Comparison of ENCODE assay signal across 9 cellular contexts in the genomic region with DNA sequence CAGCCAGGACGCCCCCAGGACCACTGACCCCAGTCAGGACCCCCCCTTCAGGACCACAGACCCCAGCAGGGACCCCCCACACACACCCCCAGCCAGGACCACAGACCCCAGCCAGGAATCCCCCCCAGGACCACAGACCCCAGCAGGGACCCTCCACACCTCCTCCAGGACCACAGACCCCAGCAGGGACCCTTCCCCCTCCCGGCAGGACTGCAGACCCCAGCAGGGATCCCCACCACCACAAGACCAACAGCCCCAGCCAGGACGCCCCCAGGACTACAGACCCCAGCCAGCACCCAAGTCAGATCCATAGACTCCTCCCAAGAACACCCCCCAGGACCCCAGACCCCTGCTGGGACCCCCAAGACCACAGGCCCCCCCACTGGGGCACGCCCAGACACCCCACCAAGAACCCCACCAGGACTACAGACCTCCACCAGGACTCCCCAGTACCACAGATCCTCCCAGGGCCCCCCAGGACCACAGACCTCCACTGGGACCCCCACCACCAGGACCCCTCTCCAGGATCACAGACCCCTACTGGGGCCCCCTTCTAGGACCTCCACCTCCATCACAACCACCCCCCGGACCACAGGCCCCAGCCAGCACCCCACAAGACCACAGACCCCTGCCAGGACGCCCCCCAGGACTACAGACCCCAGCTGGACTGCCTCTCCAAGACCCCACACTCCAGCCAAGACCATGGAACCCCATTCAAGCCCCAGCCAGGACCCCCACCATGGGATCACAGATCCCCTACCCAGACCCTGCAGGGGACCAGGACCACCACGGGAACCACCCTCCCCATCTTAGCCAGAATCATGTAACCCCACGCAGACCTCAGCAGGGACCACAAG. TPM values are rescaled to one million over a fixed set of nuclear protein-coding genes. Genes with fewer than 3 reads are reported as not detected.
DNase-seq lines count a peak whose midpoint lies in the region; ATAC-seq and TF ChIP-seq lines count a peak whose summit lies in the region.
"Had no signal": no experiment of that assay in that cellular context is flagged by ENCODE, and none has a peak within 500 bp of the region (broad histone marks: within the 10 kb centered on the region; RNA-seq: fewer than 3 reads in every experiment).

No MANE protein-coding gene starts in this region.

- H3K36me3 ChIP-seq in BLaER1 treated with 17β-estradiol and CSF1 and Interleukin-3, amounts not matched to agents 10 nM and 100 nM, result peaks cover under 1 to 16% (median 6%) of the 10 kb centered on the region in 11 experiments; a peak in 16 of 22 replicates
- H3K36me3 ChIP-seq in KOPT-K1 (ENCODE audit: insufficient read depth, low read length) (peaks cover 19% of the 10 kb centered on the region), neural cell (ENCODE audit: insufficient read depth, low read length) (no peaks in the 10 kb centered on the region), tibial nerve (no peaks in the 10 kb centered on the region)

- no peak for ATAC-seq in HG03521 (IDR thresholded peaks at IDR 0.05; ENCODE audit: unreplicated experiment)

- H3K9me3 ChIP-seq in BLaER1 treated with 17β-estradiol and CSF1 and Interleukin-3, amounts not matched to agents 10 nM and 100 nM (replicated peaks in 1 of 11), result no peaks in the 10 kb centered on the region
- H3K9me3 ChIP-seq in KOPT-K1 (ENCODE audit: insufficient read depth, low read length, poor library complexity, severe bottlenecking) (no peaks in the 10 kb centered on the region), neural cell (ENCODE audit: low read length) (no peaks in the 10 kb centered on the region), tibial nerve (no peaks in the 10 kb centered on the region)

- no peak for TF ChIP-seq RAD21 in neural cell (conservative IDR thresholded peaks at IDR 0.05)

- H3K27ac ChIP-seq in BLaER1 treated with 17β-estradiol and CSF1 and Interleukin-3, amounts not matched to agents 10 nM and 100 nM, result peak overlapping the region; percentile 93 to 99 (median 97); a peak in 19 of 22 replicates
- H3K27ac ChIP-seq in KOPT-K1 (ENCODE audit: low read depth, low read length, poor library complexity, severe bottlenecking) (peak overlapping the region; percentile 83), coronary artery (peak overlapping the region in 1 of 2 donors; percentile 93), neural cell (ENCODE audit: low read length) (peak overlapping the region; percentile 58), tibial nerve (peak overlapping the region in 2 of 4 donors; percentile 88 to 98)

- H3K4me3 ChIP-seq in BLaER1 treated with 17β-estradiol and CSF1 and Interleukin-3, amounts not matched to agents 10 nM and 100 nM, result peak overlapping the region; percentile 89 to 99 (median 94); a peak in 19 of 20 replicates
- H3K4me3 ChIP-seq in coronary artery (peak overlapping the region; percentile 97), neural cell (ENCODE audit: low read length) (peak overlapping the region; percentile 77), tibial nerve (peak overlapping the region in 2 of 4 donors; percentile 60 to 96)

- 85 to 89% methylated on average over 3 to 4 of the region's 8 CpGs for WGBS in tibial nerve, 2 donors

- TF ChIP-seq POLR2A in tibial nerve (IDR thresholded peaks at IDR 0.05), result no peak

- TF ChIP-seq CTCF in coronary artery (IDR thresholded peaks at IDR 0.05) (no peak), neural cell (IDR thresholded peaks at IDR 0.05; ENCODE audit: poor library complexity, severe bottlenecking) (no peak), tibial nerve (IDR thresholded peaks at IDR 0.05) (no peak)

- H3K9ac ChIP-seq in BLaER1 treated with 17β-estradiol and CSF1 and Interleukin-3, amounts not matched to agents 10 nM and 100 nM, result peak overlapping the region; percentile 96 to 99 (median 98); a peak in 21 of 22 replicates
- peak overlapping the region; percentile 80 for H3K9ac ChIP-seq in neural cell (ENCODE audit: low read length)

- DNase-seq in coronary artery (ENCODE audit: low spot score), result peak; percentile 68
- no peak for DNase-seq in DMS79 treated with DMSO at 0.1 percent for 48 hours (lab: John Stamatoyannopoulos, UW)
- no peak for DNase-seq in mucosa of gallbladder (ENCODE audit: low spot score)
- no peak for DNase-seq in tibial nerve (ENCODE audit: low spot score in 2 of 2)
- DNase-seq: occipital lobe had no signal

- no peaks in the 10 kb centered on the region for H3K27me3 ChIP-seq in BLaER1 treated with 17β-estradiol and CSF1 and Interleukin-3, amounts not matched to agents 10 nM and 100 nM
- H3K27me3 ChIP-seq in neural cell (ENCODE audit: insufficient read depth, low read depth, low read length) (no peaks in the 10 kb centered on the region), tibial nerve (peaks cover 0 to 2% of the 10 kb centered on the region in 2 donors)

- peak overlapping the region in 9 of 11 experiments; percentile 8 to 56 (median 40); a peak in 14 of 22 replicates for H3K4me2 ChIP-seq in BLaER1 treated with 17β-estradiol and CSF1 and Interleukin-3, amounts not matched to agents 10 nM and 100 nM
- H3K4me2 ChIP-seq in neural cell (ENCODE audit: low read length), result no peak overlapping the region

- no peaks in the 10 kb centered on the region for H3K9me2 ChIP-seq in neural cell (ENCODE audit: insufficient read depth, low read length)

- H3K4me1 ChIP-seq in BLaER1 treated with 17β-estradiol and CSF1 and Interleukin-3, amounts not matched to agents 10 nM and 100 nM, result peaks cover 29 to 41% (median 31%) of the 10 kb centered on the region in 10 experiments
- peaks cover 0 to 30% (median 25%) of the 10 kb centered on the region in 4 donors for H3K4me1 ChIP-seq in tibial nerve

- peaks cover 33% of the 10 kb centered on the region for H3K79me2 ChIP-seq in neural cell (replicated peaks; ENCODE audit: insufficient read depth, low read length)

- no peaks in the 10 kb centered on the region for H3F3A ChIP-seq in neural cell (ENCODE audit: insufficient read depth, low read length, poor library complexity, severe bottlenecking)

- peaks cover 9 to 34% (median 26%) of the 10 kb centered on the region in 11 experiments; a peak in 18 of 22 replicates for H4K20me1 ChIP-seq in BLaER1 treated with 17β-estradiol and CSF1 and Interleukin-3, amounts not matched to agents 10 nM and 100 nM
- H4K20me1 ChIP-seq in neural cell (ENCODE audit: insufficient read depth), result no peaks in the 10 kb centered on the region

- no peak for TF ChIP-seq EP300 in neural cell (conservative IDR thresholded peaks at IDR 0.05; ENCODE audit: poor library complexity, severe bottlenecking)
- TF ChIP-seq EP300 in tibial nerve (IDR thresholded peaks at IDR 0.05), result no peak

- H2AFZ ChIP-seq in neural cell (ENCODE audit: low read depth, low read length), result peak overlapping the region; percentile 40

TF ChIP-seq in neural cell, 6 proteins besides CTCF, POLR2A, EP300 and RAD21:
- TF ChIP-seq MXI1 (conservative IDR thresholded peaks at IDR 0.05; ENCODE audit: poor library complexity, severe bottlenecking) (no peak), TAF1 (IDR thresholded peaks at IDR 0.05; ENCODE audit: low read depth) (no peak), EZH2 (IDR thresholded peaks at IDR 0.05; ENCODE audit: borderline replicate concordance, insufficient read depth, low read length, poor library complexity, severe bottlenecking) (no peak), POLR2AphosphoS5 (IDR thresholded peaks at IDR 0.05) (no peak), SMC3 (conservative IDR thresholded peaks at IDR 0.05; ENCODE audit: poor library complexity) (no peak)
- TF ChIP-seq, protein P1, sequence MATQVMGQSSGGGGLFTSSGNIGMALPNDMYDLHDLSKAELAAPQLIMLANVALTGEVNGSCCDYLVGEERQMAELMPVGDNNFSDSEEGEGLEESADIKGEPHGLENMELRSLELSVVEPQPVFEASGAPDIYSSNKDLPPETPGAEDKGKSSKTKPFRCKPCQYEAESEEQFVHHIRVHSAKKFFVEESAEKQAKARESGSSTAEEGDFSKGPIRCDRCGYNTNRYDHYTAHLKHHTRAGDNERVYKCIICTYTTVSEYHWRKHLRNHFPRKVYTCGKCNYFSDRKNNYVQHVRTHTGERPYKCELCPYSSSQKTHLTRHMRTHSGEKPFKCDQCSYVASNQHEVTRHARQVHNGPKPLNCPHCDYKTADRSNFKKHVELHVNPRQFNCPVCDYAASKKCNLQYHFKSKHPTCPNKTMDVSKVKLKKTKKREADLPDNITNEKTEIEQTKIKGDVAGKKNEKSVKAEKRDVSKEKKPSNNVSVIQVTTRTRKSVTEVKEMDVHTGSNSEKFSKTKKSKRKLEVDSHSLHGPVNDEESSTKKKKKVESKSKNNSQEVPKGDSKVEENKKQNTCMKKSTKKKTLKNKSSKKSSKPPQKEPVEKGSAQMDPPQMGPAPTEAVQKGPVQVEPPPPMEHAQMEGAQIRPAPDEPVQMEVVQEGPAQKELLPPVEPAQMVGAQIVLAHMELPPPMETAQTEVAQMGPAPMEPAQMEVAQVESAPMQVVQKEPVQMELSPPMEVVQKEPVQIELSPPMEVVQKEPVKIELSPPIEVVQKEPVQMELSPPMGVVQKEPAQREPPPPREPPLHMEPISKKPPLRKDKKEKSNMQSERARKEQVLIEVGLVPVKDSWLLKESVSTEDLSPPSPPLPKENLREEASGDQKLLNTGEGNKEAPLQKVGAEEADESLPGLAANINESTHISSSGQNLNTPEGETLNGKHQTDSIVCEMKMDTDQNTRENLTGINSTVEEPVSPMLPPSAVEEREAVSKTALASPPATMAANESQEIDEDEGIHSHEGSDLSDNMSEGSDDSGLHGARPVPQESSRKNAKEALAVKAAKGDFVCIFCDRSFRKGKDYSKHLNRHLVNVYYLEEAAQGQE (IDR thresholded peaks at IDR 0.05; ENCODE audit: borderline replicate concordance), result no peak

RNA-seq across cellular contexts. Expression of a gene that starts 0.7 kb away (rescaled TPM):
- 15.7 and 20.9 TPM in 2 replicates for polyA plus RNA-seq in neural cell
- 34.4 and 35.3 TPM in 2 replicates for polyA minus RNA-seq in neural cell
- total RNA-seq in mucosa of gallbladder (61.4 TPM), tibial nerve (10 to 100 TPM; 20.3 to 44.3 (median 31.7) TPM)

RNA-seq across cellular contexts. Expression of a gene that starts 0.7 kb away (rescaled TPM):
- polyA plus RNA-seq in neural cell, result 43.2 and 49.6 TPM in 2 replicates
- polyA minus RNA-seq in neural cell, result 74.8 and 86.2 TPM in 2 replicates
- total RNA-seq in mucosa of gallbladder (80.2 TPM), tibial nerve (10 to 100 TPM; 35.6 to 68.2 (median 48.2) TPM)
